25 cellular contexts compared by ENCODE assay signal in genomic region chr17:77826132-77826873, GRCh38.
"Had no signal": no experiment of that assay in that cellular context is flagged by ENCODE, and none has a peak within 500 bp of the region (broad histone marks: within the 10 kb centered on the region; RNA-seq: fewer than 3 reads in every experiment).

No MANE protein-coding gene starts in this region.

- DNase-seq: activated CD4-positive, alpha-beta T cell treated with anti-CD3 and anti-CD28 coated beads for 4 hours; activated CD4-positive, alpha-beta T cell treated with anti-CD3 and anti-CD28 coated beads, Interleukin-2, amount 50 U/mL, for 48 hours; activated CD4-positive, CD25-positive, alpha-beta regulatory T cell; activated CD8-positive, alpha-beta memory T cell treated with anti-CD3 and anti-CD28 coated beads, Interleukin-2, amount 50 U/mL, for 48 hours; activated gamma-delta T cell; activated naive CD4-positive, alpha-beta T cell treated with anti-CD3 and anti-CD28 coated beads, Interleukin-2, amount 50 U/mL, for 16 hours; activated naive CD8-positive, alpha-beta T cell treated with anti-CD3 and anti-CD28 coated beads, Interleukin-2, amount 50 U/mL, for 24 hours; activated T-cell treated with anti-CD3 and anti-CD28 coated beads, Interleukin-2, amount 50 U/mL, for 72 hours; effector memory CD8-positive, alpha-beta T cell; foreskin melanocyte; immature natural killer cell; kidney glomerular epithelial cell; left ventricle myocardium superior; nephron progenitor cell; stimulated activated CD4-positive, alpha-beta T cell treated with anti-CD3 and anti-CD28 coated beads, Interleukin-4, amount 100 ng/mL, for 1 hour; stimulated activated naive CD4-positive, alpha-beta T cell; SW 1271; T-helper 17 cell; testis; upper lobe of left lung had no signal

- H3K36me3 Mint-ChIP-seq: brain, immature natural killer cell had no signal

- H3K4me1 Mint-ChIP-seq: immature natural killer cell had no signal

- H3K79me2 ChIP-seq: hepatocyte had no signal

- H3K27ac ChIP-seq: hepatocyte, testis, upper lobe of left lung had no signal

- H3K4me3 Mint-ChIP-seq: activated naive CD8-positive, alpha-beta T cell treated with anti-CD3 and anti-CD28 coated beads, Interleukin-2, amount 50 U/mL, for 24 hours; activated T-cell treated with anti-CD3 and anti-CD28 coated beads, Interleukin-2, amount 50 U/mL, for 72 hours; brain; effector memory CD8-positive, alpha-beta T cell; immature natural killer cell; nephron progenitor cell; T-helper 17 cell had no signal

- H3K9me3 Mint-ChIP-seq: activated naive CD8-positive, alpha-beta T cell treated with anti-CD3 and anti-CD28 coated beads, Interleukin-2, amount 50 U/mL, for 24 hours; activated T-cell treated with anti-CD3 and anti-CD28 coated beads, Interleukin-2, amount 50 U/mL, for 72 hours; effector memory CD8-positive, alpha-beta T cell; immature natural killer cell; nephron progenitor cell had no signal

- H3K27me3 Mint-ChIP-seq: activated naive CD8-positive, alpha-beta T cell treated with anti-CD3 and anti-CD28 coated beads, Interleukin-2, amount 50 U/mL, for 24 hours; effector memory CD8-positive, alpha-beta T cell; T-helper 17 cell had no signal

- H3K4me3 ChIP-seq: hepatocyte, testis, upper lobe of left lung had no signal

- ATAC-seq: activated naive CD8-positive, alpha-beta T cell treated with anti-CD3 and anti-CD28 coated beads, Interleukin-2, amount 50 U/mL, for 24 hours; activated T-cell treated with anti-CD3 and anti-CD28 coated beads, Interleukin-2, amount 50 U/mL, for 72 hours; effector memory CD8-positive, alpha-beta T cell; esophagus mucosa; left ventricle myocardium superior; T-helper 17 cell had no signal

- H3K27me3 ChIP-seq: hepatocyte, testis, upper lobe of left lung had no signal

- H3K4me2 ChIP-seq: hepatocyte had no signal

- H3K36me3 ChIP-seq: upper lobe of left lung had no signal

- H3K27ac Mint-ChIP-seq: activated naive CD8-positive, alpha-beta T cell treated with anti-CD3 and anti-CD28 coated beads, Interleukin-2, amount 50 U/mL, for 24 hours; activated T-cell treated with anti-CD3 and anti-CD28 coated beads, Interleukin-2, amount 50 U/mL, for 72 hours; immature natural killer cell; nephron progenitor cell; T-helper 17 cell had no signal

- FAIRE-seq: colon, endothelial cell of umbilical vein had no signal

- H3K9me3 ChIP-seq: testis, upper lobe of left lung had no signal

- H2AFZ ChIP-seq: hepatocyte had no signal
